ENCODE assay signal across 8 cellular contexts in genomic region chr11:34234086-34234740, GRCh38.
DNase-seq lines count a peak whose midpoint lies in the region; ATAC-seq and TF ChIP-seq lines count a peak whose summit lies in the region.

No MANE protein-coding gene starts in this region.

- no peaks in the 10 kb centered on the region for H3K36me3 ChIP-seq in right atrium auricular region
- no peaks in the 10 kb centered on the region for H3K36me3 ChIP-seq in thymus (ENCODE audit: control insufficient read depth, insufficient read depth)

- H3K4me1 Mint-ChIP-seq in activated naive CD8-positive, alpha-beta T cell treated with anti-CD3 and anti-CD28 coated beads, Interleukin-2, amount 50 U/mL, for 24 hours: peaks cover 79% of the 10 kb centered on the region
- H3K4me1 Mint-ChIP-seq in mesothelial cell of epicardium: peaks cover 20% of the 10 kb centered on the region

- H3K9me3 ChIP-seq in right atrium auricular region (no peaks in the 10 kb centered on the region), thymus (ENCODE audit: control insufficient read depth) (no peaks in the 10 kb centered on the region)

- H3K36me3 Mint-ChIP-seq in activated naive CD8-positive, alpha-beta T cell treated with anti-CD3 and anti-CD28 coated beads, Interleukin-2, amount 50 U/mL, for 24 hours (ENCODE audit: low read depth): no peaks in the 10 kb centered on the region
- H3K36me3 Mint-ChIP-seq in mesothelial cell of epicardium: no peaks in the 10 kb centered on the region

- H3K4me3 ChIP-seq in right atrium auricular region (no peak overlapping the region), thymus (ENCODE audit: low read length) (no peak overlapping the region)

- peaks cover 0 to 13% of the 10 kb centered on the region in 2 donors for H3K4me1 ChIP-seq in right atrium auricular region
- no peaks in the 10 kb centered on the region for H3K4me1 ChIP-seq in thymus (ENCODE audit: control insufficient read depth, insufficient read depth, low read length)

- intact Hi-C loops in Right ventricle myocardium superior (cut with DNase I): no loop called here

- H3K9me3 Mint-ChIP-seq in activated naive CD8-positive, alpha-beta T cell treated with anti-CD3 and anti-CD28 coated beads, Interleukin-2, amount 50 U/mL, for 24 hours: no peaks in the 10 kb centered on the region
- H3K9me3 Mint-ChIP-seq in mesothelial cell of epicardium: peaks cover 3% of the 10 kb centered on the region

- TF ChIP-seq CTCF in right atrium auricular region (IDR thresholded peaks at IDR 0.05) (no peak), mesothelial cell of epicardium (IDR thresholded peaks at IDR 0.05; ENCODE audit: unreplicated experiment) (no peak)

- peak overlapping the region; percentile 67 for H3K27ac Mint-ChIP-seq in activated naive CD8-positive, alpha-beta T cell treated with anti-CD3 and anti-CD28 coated beads, Interleukin-2, amount 50 U/mL, for 24 hours
- peak overlapping the region; percentile 76 for H3K27ac Mint-ChIP-seq in mesothelial cell of epicardium

- ATAC-seq in Right ventricle myocardium superior (ENCODE audit: poor library complexity) (peak; percentile 34), HG03378 (IDR thresholded peaks at IDR 0.05; ENCODE audit: unreplicated experiment) (peak; percentile 82)
- ATAC-seq in activated naive CD8-positive, alpha-beta T cell treated with anti-CD3 and anti-CD28 coated beads, Interleukin-2, amount 50 U/mL, for 24 hours: peak; percentile 88

- no peak overlapping the region for H3K27ac ChIP-seq in right atrium auricular region
- peak overlapping the region; percentile 15 for H3K27ac ChIP-seq in thymus (ENCODE audit: low read depth)

- no peak overlapping the region for H3K4me3 Mint-ChIP-seq in activated naive CD8-positive, alpha-beta T cell treated with anti-CD3 and anti-CD28 coated beads, Interleukin-2, amount 50 U/mL, for 24 hours
- H3K4me3 Mint-ChIP-seq in mesothelial cell of epicardium: no peak overlapping the region

- DNase-seq in Right ventricle myocardium superior (no peak), right atrium auricular region (ENCODE audit: low spot score) (no peak), SW480 (ENCODE audit: low spot score) (peak; percentile 55), mesothelial cell of epicardium (ENCODE audit: low spot score in 2 of 2, unreplicated experiment in 2 of 2) (no peak), NCI-H526 (lab: John Stamatoyannopoulos, UW) (no peak)
- peak; percentile 76 for DNase-seq in activated naive CD8-positive, alpha-beta T cell treated with anti-CD3 and anti-CD28 coated beads, Interleukin-2, amount 50 U/mL, for 24 hours

- 73% methylated on average over 9 of the region's 9 CpGs for WGBS in thymus

- H3K27me3 ChIP-seq in right atrium auricular region (no peaks in the 10 kb centered on the region), thymus (ENCODE audit: control insufficient read depth, insufficient read depth) (no peaks in the 10 kb centered on the region)

- H3K27me3 Mint-ChIP-seq in activated naive CD8-positive, alpha-beta T cell treated with anti-CD3 and anti-CD28 coated beads, Interleukin-2, amount 50 U/mL, for 24 hours: no peaks in the 10 kb centered on the region
- no peaks in the 10 kb centered on the region for H3K27me3 Mint-ChIP-seq in mesothelial cell of epicardium (ENCODE audit: low read depth)

Comparison
In these comparisons a context has a peak if more than half of its experiments do, and no peak if none do; other contexts are left out.
1. ATAC-seq: peak in every context shown above with its lines; median percentile 88 in activated naive CD8-positive, alpha-beta T cell treated with anti-CD3 and anti-CD28 coated beads, Interleukin-2, amount 50 U/mL, for 24 hours; 82 in HG03378; 34 in Right ventricle myocardium superior.
2. DNase-seq: peak in SW480 (single experiment) and activated naive CD8-positive, alpha-beta T cell treated with anti-CD3 and anti-CD28 coated beads, Interleukin-2, amount 50 U/mL, for 24 hours (single experiment); none in Right ventricle myocardium superior (single experiment), right atrium auricular region (single experiment), mesothelial cell of epicardium (0 of 2) and NCI-H526 (0 of 2).